1 cellular context compared by ENCODE assay signal in the genomic region with DNA sequence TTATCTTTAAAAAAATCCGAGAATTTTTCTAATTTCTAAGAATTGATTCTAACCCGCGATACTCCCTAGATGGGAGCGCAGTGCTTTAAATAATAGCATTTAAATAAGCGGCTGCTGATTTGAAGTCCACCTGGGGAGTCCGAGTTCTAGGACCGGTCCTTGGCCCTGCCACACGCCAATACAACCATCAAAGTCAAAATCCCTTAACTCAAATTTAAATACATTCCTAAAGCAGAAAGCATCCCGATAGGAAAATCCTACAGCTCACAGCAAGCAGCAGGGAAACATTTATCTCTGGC.
TF ChIP-seq lines count a peak whose summit lies in the region.

No MANE protein-coding gene starts in this region.

TF ChIP-seq in GM12878, 131 proteins besides CTCF, POLR2A, EP300 and RAD21 (continued from another document):
- TF ChIP-seq, protein P1, sequence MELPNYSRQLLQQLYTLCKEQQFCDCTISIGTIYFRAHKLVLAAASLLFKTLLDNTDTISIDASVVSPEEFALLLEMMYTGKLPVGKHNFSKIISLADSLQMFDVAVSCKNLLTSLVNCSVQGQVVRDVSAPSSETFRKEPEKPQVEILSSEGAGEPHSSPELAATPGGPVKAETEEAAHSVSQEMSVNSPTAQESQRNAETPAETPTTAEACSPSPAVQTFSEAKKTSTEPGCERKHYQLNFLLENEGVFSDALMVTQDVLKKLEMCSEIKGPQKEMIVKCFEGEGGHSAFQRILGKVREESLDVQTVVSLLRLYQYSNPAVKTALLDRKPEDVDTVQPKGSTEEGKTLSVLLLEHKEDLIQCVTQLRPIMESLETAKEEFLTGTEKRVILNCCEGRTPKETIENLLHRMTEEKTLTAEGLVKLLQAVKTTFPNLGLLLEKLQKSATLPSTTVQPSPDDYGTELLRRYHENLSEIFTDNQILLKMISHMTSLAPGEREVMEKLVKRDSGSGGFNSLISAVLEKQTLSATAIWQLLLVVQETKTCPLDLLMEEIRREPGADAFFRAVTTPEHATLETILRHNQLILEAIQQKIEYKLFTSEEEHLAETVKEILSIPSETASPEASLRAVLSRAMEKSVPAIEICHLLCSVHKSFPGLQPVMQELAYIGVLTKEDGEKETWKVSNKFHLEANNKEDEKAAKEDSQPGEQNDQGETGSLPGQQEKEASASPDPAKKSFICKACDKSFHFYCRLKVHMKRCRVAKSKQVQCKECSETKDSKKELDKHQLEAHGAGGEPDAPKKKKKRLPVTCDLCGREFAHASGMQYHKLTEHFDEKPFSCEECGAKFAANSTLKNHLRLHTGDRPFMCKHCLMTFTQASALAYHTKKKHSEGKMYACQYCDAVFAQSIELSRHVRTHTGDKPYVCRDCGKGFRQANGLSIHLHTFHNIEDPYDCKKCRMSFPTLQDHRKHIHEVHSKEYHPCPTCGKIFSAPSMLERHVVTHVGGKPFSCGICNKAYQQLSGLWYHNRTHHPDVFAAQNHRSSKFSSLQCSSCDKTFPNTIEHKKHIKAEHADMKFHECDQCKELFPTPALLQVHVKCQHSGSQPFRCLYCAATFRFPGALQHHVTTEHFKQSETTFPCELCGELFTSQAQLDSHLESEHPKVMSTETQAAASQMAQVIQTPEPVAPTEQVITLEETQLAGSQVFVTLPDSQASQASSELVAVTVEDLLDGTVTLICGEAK (IDR thresholded peaks at IDR 0.05; ENCODE audit: borderline replicate concordance), result peak; percentile 54; the same call in 1 of the 2 replicates
- TF ChIP-seq ZNF207 (IDR thresholded peaks at IDR 0.05; ENCODE audit: borderline replicate concordance), result no peak
